In genomic region chr10:131121511-131122035, GRCh38 we compare ENCODE assay signal across 21 cellular contexts.
"Had no signal": no experiment of that assay in that cellular context is flagged by ENCODE, and none has a peak within 500 bp of the region (broad histone marks: within the 10 kb centered on the region; RNA-seq: fewer than 3 reads in every experiment).

No MANE protein-coding gene starts in this region.

- H3K27me3 ChIP-seq: MG63, SJSA1 had no signal

- H3K9me3 ChIP-seq: MG63 had no signal

- H3K4me1 ChIP-seq: SJSA1 had no signal

- H3K4me3 ChIP-seq: MG63, SJSA1, SK-N-MC had no signal

- DNase-seq: IMR-90, Karpas-422, KG1, MG63, NCI-H1092, NCI-H1105 treated with DMSO at 0.1 percent for 48 hours, NCI-H1417 treated with DMSO at 0.1 percent for 48 hours, NCI-H146, NCI-H1694 treated with DMSO at 0.1 percent for 48 hours, NCI-H1930, NCI-H2081, NCI-H2107, NCI-H2227 treated with DMSO at 0.1 percent for 48 hours, NCI-H524 treated with DMSO at 0.1 percent for 48 hours, NCI-H69, NCI-H774, Right ventricle myocardium superior, RPMI8226, SIG-M5 had no signal

- H3K36me3 ChIP-seq: MG63, SJSA1 had no signal

- H3K27ac ChIP-seq: SJSA1, SK-N-MC had no signal
